In the genomic region with DNA sequence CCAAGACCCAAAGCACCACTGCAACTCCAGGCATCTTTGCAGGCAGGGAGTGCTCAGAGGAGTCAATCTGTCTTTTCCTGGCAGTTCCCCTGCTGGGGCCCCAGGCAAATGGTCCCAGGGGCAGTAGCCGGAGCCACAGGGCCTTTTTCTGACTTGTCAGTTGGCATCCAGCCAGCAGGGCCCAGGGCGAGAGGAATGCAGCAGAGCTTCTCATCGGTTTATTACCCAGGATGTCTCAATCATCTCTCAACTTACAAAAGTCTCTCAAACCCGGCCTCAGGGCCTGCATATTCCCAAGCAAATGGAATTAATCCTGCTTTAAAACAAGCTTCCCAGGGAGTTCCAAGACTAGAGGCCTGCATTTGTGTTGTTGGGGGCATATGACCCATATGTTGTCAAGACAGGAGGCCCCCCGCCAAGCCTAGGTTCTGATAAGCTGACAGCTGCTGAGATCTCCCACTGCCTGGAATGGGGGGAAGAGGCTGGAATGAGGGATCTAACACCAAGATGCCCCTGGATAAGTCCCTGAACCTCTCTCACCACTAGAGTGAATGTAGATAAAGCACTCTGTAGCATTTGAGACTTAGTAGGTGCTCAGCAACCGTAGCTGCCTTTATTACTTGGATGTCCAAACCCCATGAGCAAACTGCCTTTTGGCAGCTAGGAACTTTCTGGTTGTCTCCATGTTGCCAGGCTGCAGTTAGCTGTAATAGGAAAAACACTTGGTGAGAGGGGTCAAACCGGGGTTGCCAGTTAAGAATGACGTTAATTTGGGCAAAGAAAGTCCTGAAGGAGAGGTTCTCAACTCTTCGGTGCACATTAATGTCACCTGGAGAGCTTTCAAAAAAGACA, we compare ENCODE assay signal across 11 cellular contexts. TPM values are rescaled to one million over a fixed set of nuclear protein-coding genes. Genes with fewer than 3 reads are reported as not detected.
DNase-seq lines count a peak whose midpoint lies in the region; ATAC-seq and TF ChIP-seq lines count a peak whose summit lies in the region.
"Had no signal": no experiment of that assay in that cellular context is flagged by ENCODE, and none has a peak within 500 bp of the region (broad histone marks: within the 10 kb centered on the region; RNA-seq: fewer than 3 reads in every experiment).

No MANE protein-coding gene starts in this region.

- H3K79me2 ChIP-seq in GM23338 (replicated peaks; ENCODE audit: insufficient read depth), result no peaks in the 10 kb centered on the region
- no peaks in the 10 kb centered on the region for H3K79me2 ChIP-seq in OCI-LY1 (ENCODE audit: insufficient read depth, low read length)

- peaks cover 14% of the 10 kb centered on the region for H3K36me3 ChIP-seq in GM23338 (ENCODE audit: insufficient read depth)
- H3K36me3 ChIP-seq in OCI-LY1 (ENCODE audit: insufficient read depth, low read length), result peaks cover 24% of the 10 kb centered on the region; the same call in 1 of the 2 replicates

- peaks cover 21% of the 10 kb centered on the region for H3K36me3 Mint-ChIP-seq in GM23338 (ENCODE audit: low read depth)
- peaks cover 16% of the 10 kb centered on the region for H3K36me3 Mint-ChIP-seq in activated naive CD8-positive, alpha-beta T cell treated with anti-CD3 and anti-CD28 coated beads for 36 hours

- DNase-seq in GM23338 (ENCODE audit: low spot score) (peak; percentile 44), fibroblast of the conjunctiva (ENCODE audit: low read depth) (peak; percentile 90), skeletal muscle cell (ENCODE audit: low read depth) (peak; percentile 95), cerebellar nuclear complex (lab: John Stamatoyannopoulos, UW) (no peak)
- DNase-seq in activated CD4-positive, alpha-beta T cell treated with anti-CD3 and anti-CD28 coated beads, Interleukin-2, amount 50 U/mL, for 48 hours, result no peak
- DNase-seq in activated naive CD8-positive, alpha-beta T cell treated with anti-CD3 and anti-CD28 coated beads for 36 hours, result no peak
- DNase-seq: activated T-cell treated with anti-CD3 and anti-CD28 coated beads, Interleukin-2, amount 50 U/mL, for 24 hours; left lung had no signal

- H2AFZ ChIP-seq in GM23338, result no peak overlapping the region
- H2AFZ ChIP-seq in OCI-LY1 (ENCODE audit: low read length), result no peak overlapping the region

- no peak overlapping the region for H3K4me3 ChIP-seq in GM23338
- no peak overlapping the region for H3K4me3 ChIP-seq in OCI-LY1 (ENCODE audit: low read depth, low read length, poor library complexity, severe bottlenecking)
- H3K4me3 ChIP-seq in skeletal muscle cell (ENCODE audit: low read depth, low read length), result no peak overlapping the region
- H3K4me3 ChIP-seq: left lung had no signal

- H3K4me3 Mint-ChIP-seq in GM23338, result no peak overlapping the region
- no peak overlapping the region for H3K4me3 Mint-ChIP-seq in activated naive CD8-positive, alpha-beta T cell treated with anti-CD3 and anti-CD28 coated beads for 36 hours
- H3K4me3 Mint-ChIP-seq: activated T-cell treated with anti-CD3 and anti-CD28 coated beads, Interleukin-2, amount 50 U/mL, for 24 hours had no signal

- H3K27ac Mint-ChIP-seq in GM23338, result no peak overlapping the region
- no peak overlapping the region for H3K27ac Mint-ChIP-seq in activated naive CD8-positive, alpha-beta T cell treated with anti-CD3 and anti-CD28 coated beads for 36 hours

- H3F3A ChIP-seq in GM23338 (replicated peaks; ENCODE audit: low read depth), result 0 out of 2 replicates have a peak, but pooled peaks cover 3% of the 10 kb centered on the region
- H3F3A ChIP-seq in OCI-LY1 (ENCODE audit: insufficient read depth, low read length), result no peaks in the 10 kb centered on the region

- peaks cover 6% of the 10 kb centered on the region for H3K27me3 Mint-ChIP-seq in GM23338 (ENCODE audit: insufficient read depth, low read depth, poor library complexity)
- H3K27me3 Mint-ChIP-seq in activated naive CD8-positive, alpha-beta T cell treated with anti-CD3 and anti-CD28 coated beads for 36 hours, result no peaks in the 10 kb centered on the region
- H3K27me3 Mint-ChIP-seq: activated T-cell treated with anti-CD3 and anti-CD28 coated beads, Interleukin-2, amount 50 U/mL, for 24 hours had no signal

- ATAC-seq in GM23338 (peak; percentile 17), GM21367 (IDR thresholded peaks at IDR 0.05; ENCODE audit: unreplicated experiment) (no peak)
- ATAC-seq: left lung had no signal

- peaks cover 5% of the 10 kb centered on the region for H4K20me1 ChIP-seq in GM23338 (replicated peaks; ENCODE audit: insufficient read depth)
- H4K20me1 ChIP-seq in OCI-LY1 (ENCODE audit: insufficient read depth, low read length), result no peaks in the 10 kb centered on the region

- H3K9me2 ChIP-seq in GM23338 (ENCODE audit: insufficient read depth) (no peaks in the 10 kb centered on the region), OCI-LY1 (ENCODE audit: low read depth, low read length) (no peaks in the 10 kb centered on the region)

- TF ChIP-seq CTCF in GM23338 (conservative IDR thresholded peaks at IDR 0.05; ENCODE audit: low read depth in 2 of 2), result no peak
- no peak for TF ChIP-seq CTCF in OCI-LY1 (IDR thresholded peaks at IDR 0.05; ENCODE audit: low read length)

- peaks cover 37% of the 10 kb centered on the region for H3K4me1 Mint-ChIP-seq in GM23338
- peaks cover 12% of the 10 kb centered on the region for H3K4me1 Mint-ChIP-seq in activated naive CD8-positive, alpha-beta T cell treated with anti-CD3 and anti-CD28 coated beads for 36 hours

- no peaks in the 10 kb centered on the region for H3K9me3 Mint-ChIP-seq in GM23338
- no peaks in the 10 kb centered on the region for H3K9me3 Mint-ChIP-seq in activated naive CD8-positive, alpha-beta T cell treated with anti-CD3 and anti-CD28 coated beads for 36 hours
- H3K9me3 Mint-ChIP-seq: activated T-cell treated with anti-CD3 and anti-CD28 coated beads, Interleukin-2, amount 50 U/mL, for 24 hours had no signal

- peaks cover 5% of the 10 kb centered on the region; the same call in 1 of the 2 replicates for H3K27me3 ChIP-seq in GM23338 (ENCODE audit: insufficient read depth)
- H3K27me3 ChIP-seq in OCI-LY1 (ENCODE audit: insufficient read depth, low read length), result no peaks in the 10 kb centered on the region

- H3K27ac ChIP-seq in GM23338 (ENCODE audit: low read depth) (no peak overlapping the region), OCI-LY1 (ENCODE audit: low read depth, low read length, poor library complexity, severe bottlenecking) (peak overlapping the region; percentile 16)
- H3K27ac ChIP-seq: left lung had no signal

- H3K4me2 ChIP-seq in GM23338 (no peak overlapping the region), OCI-LY1 (ENCODE audit: low read length) (peak overlapping the region; percentile 29; the same call in 1 of the 2 replicates)

- no peak overlapping the region for H3K9ac ChIP-seq in OCI-LY1 (ENCODE audit: low read length)

- H3K9me3 ChIP-seq in OCI-LY1 (ENCODE audit: low read length), result no peaks in the 10 kb centered on the region
- H3K9me3 ChIP-seq: left lung had no signal

- peaks cover 27% of the 10 kb centered on the region for H3K4me1 ChIP-seq in GM23338 (ENCODE audit: insufficient read depth)
- peaks cover 19% of the 10 kb centered on the region for H3K4me1 ChIP-seq in OCI-LY1 (ENCODE audit: insufficient read depth, low read length, severe bottlenecking)

TF ChIP-seq in GM23338, 12 proteins besides CTCF, POLR2A, EP300 and RAD21 (continues in another document):
- no peak for TF ChIP-seq NANOG (IDR thresholded peaks at IDR 0.05; ENCODE audit: borderline replicate concordance)
- no peak for TF ChIP-seq JUNB (IDR thresholded peaks at IDR 0.05; ENCODE audit: unreplicated experiment)
- TF ChIP-seq ZNF331 (CRISPR knock-in tag; IDR thresholded peaks at IDR 0.05; ENCODE audit: low read depth), result no peak
- TF ChIP-seq, protein P1, sequence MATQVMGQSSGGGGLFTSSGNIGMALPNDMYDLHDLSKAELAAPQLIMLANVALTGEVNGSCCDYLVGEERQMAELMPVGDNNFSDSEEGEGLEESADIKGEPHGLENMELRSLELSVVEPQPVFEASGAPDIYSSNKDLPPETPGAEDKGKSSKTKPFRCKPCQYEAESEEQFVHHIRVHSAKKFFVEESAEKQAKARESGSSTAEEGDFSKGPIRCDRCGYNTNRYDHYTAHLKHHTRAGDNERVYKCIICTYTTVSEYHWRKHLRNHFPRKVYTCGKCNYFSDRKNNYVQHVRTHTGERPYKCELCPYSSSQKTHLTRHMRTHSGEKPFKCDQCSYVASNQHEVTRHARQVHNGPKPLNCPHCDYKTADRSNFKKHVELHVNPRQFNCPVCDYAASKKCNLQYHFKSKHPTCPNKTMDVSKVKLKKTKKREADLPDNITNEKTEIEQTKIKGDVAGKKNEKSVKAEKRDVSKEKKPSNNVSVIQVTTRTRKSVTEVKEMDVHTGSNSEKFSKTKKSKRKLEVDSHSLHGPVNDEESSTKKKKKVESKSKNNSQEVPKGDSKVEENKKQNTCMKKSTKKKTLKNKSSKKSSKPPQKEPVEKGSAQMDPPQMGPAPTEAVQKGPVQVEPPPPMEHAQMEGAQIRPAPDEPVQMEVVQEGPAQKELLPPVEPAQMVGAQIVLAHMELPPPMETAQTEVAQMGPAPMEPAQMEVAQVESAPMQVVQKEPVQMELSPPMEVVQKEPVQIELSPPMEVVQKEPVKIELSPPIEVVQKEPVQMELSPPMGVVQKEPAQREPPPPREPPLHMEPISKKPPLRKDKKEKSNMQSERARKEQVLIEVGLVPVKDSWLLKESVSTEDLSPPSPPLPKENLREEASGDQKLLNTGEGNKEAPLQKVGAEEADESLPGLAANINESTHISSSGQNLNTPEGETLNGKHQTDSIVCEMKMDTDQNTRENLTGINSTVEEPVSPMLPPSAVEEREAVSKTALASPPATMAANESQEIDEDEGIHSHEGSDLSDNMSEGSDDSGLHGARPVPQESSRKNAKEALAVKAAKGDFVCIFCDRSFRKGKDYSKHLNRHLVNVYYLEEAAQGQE (IDR thresholded peaks at IDR 0.05; ENCODE audit: unreplicated experiment), result no peak
- TF ChIP-seq EZH2 (IDR thresholded peaks at IDR 0.05; ENCODE audit: low read depth, unreplicated experiment), result no peak

RNA-seq across cellular contexts. Expression of a gene that starts 4.6 kb away (rescaled TPM):
- total RNA-seq in GM23338 (2014; rRNA removed; shearing (Covaris generic)), result 23.1 and 26.2 TPM in 2 replicates
- polyA plus RNA-seq in GM23338 (2016; fragmentation: Nextera tagmentation; extraction: Ambion mirVana), result 6.2 and 7.1 TPM in 2 replicates
- total RNA-seq in activated naive CD8-positive, alpha-beta T cell treated with anti-CD3 and anti-CD28 coated beads for 36 hours, result 1 to 10 TPM; 2.5 to 2.6 TPM

RNA-seq across cellular contexts. Expression of a gene that starts 26.2 kb away (rescaled TPM):
- total RNA-seq in GM23338 (2014; rRNA removed; shearing (Covaris generic)), result not detected in 2 replicates
- 0.06 TPM in 1 of 2 replicates, not detected in the other for polyA plus RNA-seq in GM23338 (2016; fragmentation: Nextera tagmentation; extraction: Ambion mirVana)
- under 1 TPM; 0.40 to 0.43 TPM for total RNA-seq in activated naive CD8-positive, alpha-beta T cell treated with anti-CD3 and anti-CD28 coated beads for 36 hours
- total RNA-seq: NCI-H460 had no signal

RNA-seq across cellular contexts. Expression of a gene that starts 33.9 kb away (rescaled TPM):
- total RNA-seq in GM23338 (2014; rRNA removed; shearing (Covaris generic)), result 1.6 TPM in 1 of 2 replicates, not detected in the other
- 0.37 and 0.74 TPM in 2 replicates for polyA plus RNA-seq in GM23338 (2016; fragmentation: Nextera tagmentation; extraction: Ambion mirVana)
- total RNA-seq in activated naive CD8-positive, alpha-beta T cell treated with anti-CD3 and anti-CD28 coated beads for 36 hours, result not detected
- total RNA-seq: left lung, NCI-H460 had no signal

Comparison
In these comparisons a context has a peak if more than half of its experiments do, and no peak if none do; other contexts are left out.
1. DNase-seq: peak in GM23338 (single experiment), fibroblast of the conjunctiva (single experiment) and skeletal muscle cell (single experiment); none in activated CD4-positive, alpha-beta T cell treated with anti-CD3 and anti-CD28 coated beads, Interleukin-2, amount 50 U/mL, for 48 hours (0 of 2), cerebellar nuclear complex (0 of 2) and activated naive CD8-positive, alpha-beta T cell treated with anti-CD3 and anti-CD28 coated beads for 36 hours (single experiment).